ENCODE assay signal across 1 cellular context in genomic region chr15:48120751-48121150, GRCh38.
TF ChIP-seq lines count a peak whose summit lies in the region.

SLC24A5 (plus strand) TSS chr15:48120990; CDS start chr15:48121045, 55 bp downstream.

TF ChIP-seq in H1, 55 proteins besides CTCF, POLR2A, EP300 and RAD21:
- TF ChIP-seq SIN3A (conservative IDR thresholded peaks at IDR 0.05 in 1 of 2, IDR thresholded peaks at IDR 0.05 in 1 of 2; ENCODE audit: low read depth in 1 of 2, low read length in 2 of 2) (no peak), TCF12 (IDR thresholded peaks at IDR 0.05; ENCODE audit: low read depth, low read length) (no peak), ZNF274 (IDR thresholded peaks at IDR 0.05; ENCODE audit: borderline replicate concordance, extremely low read depth, low read length) (no peak), SUZ12 (IDR thresholded peaks at IDR 0.05; ENCODE audit: low read length) (no peak), BCL11A (IDR thresholded peaks at IDR 0.05; ENCODE audit: low read depth in 2 of 2, low read length in 2 of 2) (no peak)
